In the genomic region with DNA sequence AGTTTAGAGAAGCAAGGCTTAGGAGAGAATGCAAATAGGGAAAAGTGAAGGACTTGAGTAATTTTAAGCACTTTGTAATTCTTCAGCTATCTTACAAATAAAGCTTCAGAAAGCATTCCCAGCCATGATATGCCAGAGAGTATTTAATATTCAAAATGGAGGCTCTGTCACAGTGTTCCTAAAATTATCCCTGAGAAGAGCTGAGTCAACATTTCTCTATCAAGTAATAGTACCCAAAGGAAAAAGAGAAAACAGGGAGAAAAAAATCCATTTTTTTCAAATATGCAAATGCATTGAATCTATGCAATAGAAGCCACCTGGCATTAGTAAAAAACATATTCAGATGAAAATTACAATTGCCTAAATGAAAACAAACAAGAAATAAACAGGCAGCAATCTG, we compare ENCODE assay signal across 20 cellular contexts.
DNase-seq lines count a peak whose midpoint lies in the region; ATAC-seq, FAIRE-seq and TF ChIP-seq lines count a peak whose summit lies in the region.
"Had no signal": no experiment of that assay in that cellular context is flagged by ENCODE, and none has a peak within 500 bp of the region (broad histone marks: within the 10 kb centered on the region; RNA-seq: fewer than 3 reads in every experiment).

No MANE protein-coding gene starts in this region.

- H4K20me1 ChIP-seq in IMR-90 (ENCODE audit: insufficient read depth, low read length) (no peaks in the 10 kb centered on the region), H1 (replicated peaks in 1 of 2; ENCODE audit: control insufficient read depth in 1 of 2, insufficient read depth in 2 of 2, low read length in 2 of 2) (no peaks in the 10 kb centered on the region)
- H4K20me1 ChIP-seq: BLaER1 treated with 17β-estradiol and CSF1 and Interleukin-3, amounts not matched to agents 10 nM and 100 nM had no signal

- H3K23me2 ChIP-seq in H1 (ENCODE audit: low read depth, low read length) = no peaks in the 10 kb centered on the region; the same call in 1 of the 2 replicates

- H3K4ac ChIP-seq in IMR-90 (ENCODE audit: low read depth, low read length) = no peak overlapping the region
- no peak overlapping the region for H3K4ac ChIP-seq in H1 (replicated peaks; ENCODE audit: insufficient read length, low read depth, low read length)

- no peak overlapping the region for H2AK9ac ChIP-seq in IMR-90 (replicated peaks; ENCODE audit: low read depth, low read length, poor library complexity)

- CTCF ChIA-PET in A549 (lab: Yijun Ruan, JAX) = no interaction called here
- CTCF ChIA-PET in IMR-90 (lab: Yijun Ruan, JAX) = no interaction called here
- CTCF ChIA-PET in H1 (lab: Charles Lee; ENCODE audit: partially characterized antibody) = no interaction called here

- H3K4me1 ChIP-seq in A549 (no peaks in the 10 kb centered on the region), IMR-90 (ENCODE audit: control insufficient read depth, insufficient read depth, low read length) (no peaks in the 10 kb centered on the region), H1 (replicated peaks in 1 of 4; ENCODE audit: control insufficient read depth in 3 of 4, insufficient read depth in 4 of 4, low read length in 3 of 4) (no peaks in the 10 kb centered on the region)
- H3K4me1 ChIP-seq: BLaER1 treated with 17β-estradiol and CSF1 and Interleukin-3, amounts not matched to agents 10 nM and 100 nM; Caco-2 had no signal

- H3K27ac ChIP-seq in A549 (no peak overlapping the region), IMR-90 (ENCODE audit: insufficient read depth, low read length) (no peak overlapping the region), H1 (ENCODE audit: low read depth, low read length) (no peak overlapping the region)
- H3K27ac ChIP-seq: BLaER1 treated with 17β-estradiol and CSF1 and Interleukin-3, amounts not matched to agents 10 nM and 100 nM; C4-2B had no signal

- H2BK12ac ChIP-seq in H1 (ENCODE audit: low read depth, low read length) = no peak overlapping the region

- H3K4me3 ChIP-seq in A549 (no peak overlapping the region), IMR-90 (ENCODE audit: insufficient read depth, low read depth, low read length) (no peak overlapping the region), H1 (ENCODE audit: extremely low read depth in 1 of 4, insufficient read depth in 2 of 4, low read depth in 3 of 4, low read length in 4 of 4) (no peak overlapping the region)
- H3K4me3 ChIP-seq: BLaER1 treated with 17β-estradiol and CSF1 and Interleukin-3, amounts not matched to agents 10 nM and 100 nM had no signal

- H4K91ac ChIP-seq in IMR-90 (ENCODE audit: insufficient read depth, low read depth, low read length) (no peak overlapping the region), H1 (replicated peaks; ENCODE audit: insufficient read length, low read length) (no peak overlapping the region)

- H3K79me1 ChIP-seq in IMR-90 (ENCODE audit: low read depth in 1 of 2, low read length in 2 of 2) = no peaks in the 10 kb centered on the region
- H3K79me1 ChIP-seq in H1 (ENCODE audit: low read depth, low read length) = no peaks in the 10 kb centered on the region

- TF ChIP-seq CTCF in A549 (IDR thresholded peaks at IDR 0.05) = no peak
- no peak for TF ChIP-seq CTCF in IMR-90 (conservative IDR thresholded peaks at IDR 0.05; ENCODE audit: low read depth, low read length)
- TF ChIP-seq CTCF in H1 (IDR thresholded peaks at IDR 0.05; ENCODE audit: control extremely low read depth in 1 of 3, insufficient read depth in 1 of 3, low read depth in 1 of 3, low read length in 3 of 3) = no peak

- TF ChIP-seq RAD21 in A549 (conservative IDR thresholded peaks at IDR 0.05 in 1 of 2, IDR thresholded peaks at IDR 0.05 in 1 of 2) (no peak), IMR-90 (IDR thresholded peaks at IDR 0.05; ENCODE audit: low read length) (no peak), H1 (IDR thresholded peaks at IDR 0.05 in 1 of 2, conservative IDR thresholded peaks at IDR 0.05 in 1 of 2; ENCODE audit: low read depth in 2 of 2, low read length in 2 of 2) (no peak)

- H3K27me3 ChIP-seq in IMR-90 (ENCODE audit: control insufficient read depth, insufficient read depth, low read length) (no peaks in the 10 kb centered on the region), H1 (replicated peaks in 1 of 4; ENCODE audit: control insufficient read depth in 3 of 4, extremely low read depth in 1 of 4, insufficient read depth in 3 of 4, low read length in 3 of 4) (no peaks in the 10 kb centered on the region)
- H3K27me3 ChIP-seq: BLaER1 treated with 17β-estradiol and CSF1 and Interleukin-3, amounts not matched to agents 10 nM and 100 nM had no signal

- no peak overlapping the region for H2BK120ac ChIP-seq in IMR-90 (ENCODE audit: low read depth, low read length)
- no peak overlapping the region for H2BK120ac ChIP-seq in H1 (replicated peaks; ENCODE audit: low read depth, low read length)

- FAIRE-seq in A549 (lab: Jason Lieb, UNC) = no peak
- no peak for FAIRE-seq in H1 (lab: Jason Lieb, UNC)
- FAIRE-seq: A204.1, D721Med, G401.6, GM12891, GM19239 had no signal

- intact Hi-C loops in IMR-90 (cut with micrococcal nuclease) = no loop called here
- intact Hi-C loops in left ventricle myocardium superior (cut with micrococcal nuclease) = no loop called here

- BruUV-seq in IMR-90 (replicated peaks; lab: Mats Ljungman, UMichigan) = no TSS peak

- in situ Hi-C loops in IMR-90 (cut with MboI; ENCODE audit: low sequenced_read_pairs) = no loop called here

- H2BK5ac ChIP-seq in IMR-90 (ENCODE audit: low read depth, low read length, poor library complexity, severe bottlenecking) (no peak overlapping the region), H1 (ENCODE audit: low read depth, low read length) (no peak overlapping the region)

- no peaks in the 10 kb centered on the region for H3K9me1 ChIP-seq in IMR-90 (ENCODE audit: insufficient read depth, low read length)

- H2BK15ac ChIP-seq in IMR-90 (ENCODE audit: low read depth, low read length) = no peak overlapping the region
- H2BK15ac ChIP-seq in H1 (ENCODE audit: low read length) = no peak overlapping the region

- POLR2A ChIA-PET in A549 (lab: Yijun Ruan, JAX) = no interaction called here
- POLR2A ChIA-PET in IMR-90 (lab: Charles Lee; ENCODE audit: unreplicated experiment) = no interaction called here
- POLR2A ChIA-PET in H1 (lab: Charles Lee; ENCODE audit: partially characterized antibody) = no interaction called here

- dilution Hi-C loops in IMR-90 (cut with HindIII; ENCODE audit: low sequenced_read_pairs, unreplicated experiment) = no loop called here

- ATAC-seq in A549 = no peak
- no peak for ATAC-seq in IMR-90 (ENCODE audit: low read depth)
- no peak for ATAC-seq in left ventricle myocardium superior
- ATAC-seq: CD8-positive, alpha-beta T cell had no signal

- TF ChIP-seq POLR2A in A549 (IDR thresholded peaks at IDR 0.05; ENCODE audit: low read length) (no peak), IMR-90 (IDR thresholded peaks at IDR 0.05; ENCODE audit: low read depth, low read length) (no peak), H1 (IDR thresholded peaks at IDR 0.05; ENCODE audit: control extremely low read depth in 1 of 2, low read depth in 2 of 2, low read length in 2 of 2) (no peak)

- H3K9ac ChIP-seq in IMR-90 (ENCODE audit: low read depth, low read length) = no peak overlapping the region
- H3K9ac ChIP-seq in H1 (replicated peaks in 1 of 4; ENCODE audit: extremely low read depth in 1 of 4, low read depth in 3 of 4, low read length in 3 of 4) = no peak overlapping the region
- H3K9ac ChIP-seq: BLaER1 treated with 17β-estradiol and CSF1 and Interleukin-3, amounts not matched to agents 10 nM and 100 nM had no signal

- no peak overlapping the region for H3K4me2 ChIP-seq in A549
- H3K4me2 ChIP-seq in IMR-90 (ENCODE audit: low read depth, low read length) = no peak overlapping the region
- no peak overlapping the region for H3K4me2 ChIP-seq in H1 (ENCODE audit: insufficient read depth in 1 of 2, low read depth in 2 of 2, low read length in 2 of 2)
- H3K4me2 ChIP-seq: BLaER1 treated with 17β-estradiol and CSF1 and Interleukin-3, amounts not matched to agents 10 nM and 100 nM had no signal

- no peak overlapping the region for H2AFZ ChIP-seq in IMR-90 (replicated peaks; ENCODE audit: low read length, poor library complexity)
- H2AFZ ChIP-seq in H1 (ENCODE audit: low read length) = no peak overlapping the region

- H4K8ac ChIP-seq in IMR-90 (ENCODE audit: low read depth in 2 of 2, low read length in 2 of 2) (no peak overlapping the region), H1 (ENCODE audit: extremely low read depth, insufficient read depth, low read length) (no peak overlapping the region)

- no peak overlapping the region for H3K56ac ChIP-seq in IMR-90 (ENCODE audit: extremely low read depth, insufficient read depth, low read length)
- no peak overlapping the region for H3K56ac ChIP-seq in H1 (replicated peaks; ENCODE audit: insufficient read length, low read depth, low read length)

- no peaks in the 10 kb centered on the region for H3K9me3 ChIP-seq in A549
- 0 out of 2 replicates have a peak, but pooled peaks cover 4% of the 10 kb centered on the region for H3K9me3 ChIP-seq in IMR-90 (ENCODE audit: control insufficient read depth, insufficient read depth, low read length)
- H3K9me3 ChIP-seq in H1 (ENCODE audit: insufficient read depth in 2 of 2, low read depth in 1 of 2, low read length in 1 of 2) = no peaks in the 10 kb centered on the region
- H3K9me3 ChIP-seq: BLaER1 treated with 17β-estradiol and CSF1 and Interleukin-3, amounts not matched to agents 10 nM and 100 nM; Caco-2 had no signal

- H3K23ac ChIP-seq in IMR-90 (ENCODE audit: low read depth, low read length) = no peak overlapping the region
- H3K23ac ChIP-seq in H1 (ENCODE audit: insufficient read length) = no peak overlapping the region

- no peaks in the 10 kb centered on the region for H3K79me2 ChIP-seq in H1 (ENCODE audit: control insufficient read depth in 1 of 2, insufficient read depth in 2 of 2, low read length in 2 of 2)

- no peaks in the 10 kb centered on the region for H3K36me3 ChIP-seq in IMR-90 (ENCODE audit: control insufficient read depth, insufficient read depth, low read length)
- H3K36me3 ChIP-seq in H1 (ENCODE audit: control insufficient read depth in 2 of 4, insufficient read depth in 4 of 4, low read length in 3 of 4) = no peaks in the 10 kb centered on the region
- H3K36me3 ChIP-seq: BLaER1 treated with 17β-estradiol and CSF1 and Interleukin-3, amounts not matched to agents 10 nM and 100 nM had no signal

- H3K18ac ChIP-seq in IMR-90 (ENCODE audit: low read depth, low read length) (no peak overlapping the region), H1 (ENCODE audit: extremely low read depth, low read length) (no peak overlapping the region)

- no peak overlapping the region for H2AK5ac ChIP-seq in IMR-90 (ENCODE audit: low read depth, low read length)
- H2AK5ac ChIP-seq in H1 (ENCODE audit: low read depth, low read length) = no peak overlapping the region

- DNase-seq in A549 (ENCODE audit: low read depth in 1 of 2, low spot score in 1 of 2) (no peak), IMR-90 (no peak), H1 (ENCODE audit: low read depth in 1 of 2, low spot score in 2 of 2) (no peak), NCI-H446 treated with DMSO at 0.1 percent for 48 hours (lab: John Stamatoyannopoulos, UW) (no peak), left ventricle myocardium superior (no peak)
- DNase-seq: 8988T; AML-193; Caco-2; Calu3; CD4-positive, alpha-beta T cell; CD8-positive, alpha-beta T cell; DMS79 treated with DMSO at 0.1 percent for 48 hours; GF-D8 had no signal

- H3K14ac ChIP-seq in IMR-90 (replicated peaks; ENCODE audit: low read depth, low read length) = no peak overlapping the region
- H3K14ac ChIP-seq in H1 (ENCODE audit: insufficient read length) = no peak overlapping the region

- H4K5ac ChIP-seq in IMR-90 (ENCODE audit: low read depth, low read length) (no peak overlapping the region), H1 (ENCODE audit: insufficient read length, low read depth, low read length) (no peak overlapping the region)

- no peak for TF ChIP-seq EP300 in A549 (IDR thresholded peaks at IDR 0.05)
- TF ChIP-seq EP300 in H1 (IDR thresholded peaks at IDR 0.05; ENCODE audit: borderline replicate concordance in 1 of 2, low read depth in 2 of 2, low read length in 2 of 2) = no peak

- H2BK20ac ChIP-seq in IMR-90 (ENCODE audit: low read depth, low read length) (no peak overlapping the region), H1 (ENCODE audit: low read length) (no peak overlapping the region)
